ENCODE assay signal across 12 cellular contexts in genomic region chr16:23072769-23073549, GRCh38.
A peak's percentile ranks its signal among the peaks of the same experiment; 100 is the strongest.
DNase-seq lines count a peak whose midpoint lies in the region; ATAC-seq and TF ChIP-seq lines count a peak whose summit lies in the region.
"Had no signal": no experiment of that assay in that cellular context is flagged by ENCODE, and none has a peak within 500 bp of the region (broad histone marks: within the 10 kb centered on the region; RNA-seq: fewer than 3 reads in every experiment).

No MANE protein-coding gene starts in this region.

- H3K27me3 ChIP-seq in heart left ventricle (no peaks in the 10 kb centered on the region), PC-9 (ENCODE audit: insufficient read depth, low read depth) (no peaks in the 10 kb centered on the region), esophagus muscularis mucosa (no peaks in the 10 kb centered on the region)

- H3K9me3 ChIP-seq in heart left ventricle (no peaks in the 10 kb centered on the region), PC-9 (ENCODE audit: insufficient read depth, low read depth) (no peaks in the 10 kb centered on the region), esophagus muscularis mucosa (no peaks in the 10 kb centered on the region)

- H3K4me1 ChIP-seq in heart left ventricle (peaks cover 0 to 53% (median 34%) of the 10 kb centered on the region in 12 donors), PC-9 (replicated peaks; ENCODE audit: insufficient read depth) (no peaks in the 10 kb centered on the region), esophagus muscularis mucosa (peaks cover 24 to 42% (median 27%) of the 10 kb centered on the region in 4 donors)

- TF ChIP-seq POLR2A in heart left ventricle (IDR thresholded peaks at IDR 0.05) (no peak), esophagus muscularis mucosa (IDR thresholded peaks at IDR 0.05; ENCODE audit: low read depth) (no peak)

- H3K4me3 ChIP-seq in heart left ventricle (no peak overlapping the region), PC-9 (no peak overlapping the region), esophagus muscularis mucosa (no peak overlapping the region)

- no peaks in the 10 kb centered on the region for H3F3A ChIP-seq in PC-9 (ENCODE audit: insufficient read depth, low read depth)

- TF ChIP-seq CTCF in heart left ventricle (IDR thresholded peaks at IDR 0.05) = peak in 1 of 12 donors; percentile 14
- TF ChIP-seq CTCF in PC-9 (conservative IDR thresholded peaks at IDR 0.05) = peak; percentile 22; the same call in 1 of the 2 replicates
- peak in 1 of 3 experiments; percentile 2 for TF ChIP-seq CTCF in esophagus muscularis mucosa (IDR thresholded peaks at IDR 0.05)

- POLR2A ChIA-PET in PC-9 (lab: Charles Lee; ENCODE audit: unreplicated experiment) = no interaction called here

- H3K36me3 ChIP-seq in heart left ventricle = peaks cover 3 to 43% (median 34%) of the 10 kb centered on the region in 9 donors
- H3K36me3 ChIP-seq in PC-9 (ENCODE audit: low read depth) = peaks cover 5% of the 10 kb centered on the region; the same call in 1 of the 2 replicates
- peaks cover 21 to 66% (median 51%) of the 10 kb centered on the region in 4 donors for H3K36me3 ChIP-seq in esophagus muscularis mucosa

- H3K79me2 ChIP-seq in PC-9 (ENCODE audit: low read depth) = no peaks in the 10 kb centered on the region

- no peak overlapping the region for H3K4me2 ChIP-seq in PC-9

- CTCF ChIA-PET in PC-9 (lab: Charles Lee) = no interaction called here

- H2AFZ ChIP-seq in PC-9 = no peak overlapping the region

- intact Hi-C loops in heart left ventricle (cut with DNase I) = loop anchor here in 9 of 10 donors (2.0 to 10.0 kb wide), 5 partner anchors 18 to 362 kb away; partner anchors contain the start of gene USP31 (in 6 of the 9)
- intact Hi-C loops in cardiac septum (cut with DNase I) = loop anchor here (2.0 to 5.0 kb wide), 3 partner anchors 44 to 76 kb away; partner anchors contain the start of gene USP31
- intact Hi-C loops in PC-9 (cut with micrococcal nuclease; ENCODE audit: unreplicated experiment) = no loop called here
- intact Hi-C loops in esophagus muscularis mucosa (cut with DNase I) = no loop called here

- TF ChIP-seq EP300 in esophagus muscularis mucosa (IDR thresholded peaks at IDR 0.05) = no peak

- no peaks in the 10 kb centered on the region for H3K9me2 ChIP-seq in PC-9 (ENCODE audit: insufficient read depth)

- 83 to 90% (median 89%) methylated on average over 9 of the region's 9 CpGs for WGBS in heart left ventricle, 4 donors
- 82% methylated on average over 9 of the region's 9 CpGs for WGBS in esophagus muscularis mucosa

- ATAC-seq in heart left ventricle (no peak), HG02884 (IDR thresholded peaks at IDR 0.05; ENCODE audit: unreplicated experiment) (no peak)
- ATAC-seq: natural killer cell had no signal

- H3K27ac ChIP-seq in heart left ventricle (peak overlapping the region in 11 of 12 donors; percentile 73 to 92 (median 84)), PC-9 (no peak overlapping the region), esophagus muscularis mucosa (replicated peaks in 1 of 4) (peak overlapping the region; percentile 42 to 80 (median 74))

- DNase-seq in heart left ventricle = no peak
- no peak for DNase-seq in cardiac septum (ENCODE audit: low spot score)
- DNase-seq in PC-9 = no peak
- DNase-seq in esophagus muscularis mucosa (ENCODE audit: extremely low spot score) = peak; percentile 75
- DNase-seq in smooth muscle cell of the brain vasculature (ENCODE audit: low read depth, low spot score) = peak; percentile 54
- no peak for DNase-seq in iPS-NIHi11 (ENCODE audit: low spot score)
- no peak for DNase-seq in hypothalamus (lab: John Stamatoyannopoulos, UW)
- DNase-seq: activated naive CD4-positive, alpha-beta T cell; cerebellar nuclear complex; left colon; natural killer cell had no signal

- no TSS peak for BruUV-seq in PC-9 (replicated peaks; lab: Mats Ljungman, UMichigan)

- no peaks in the 10 kb centered on the region for H4K20me1 ChIP-seq in PC-9 (ENCODE audit: insufficient read depth)

Comparison
In these comparisons a context has a peak if more than half of its experiments do, and no peak if none do; other contexts are left out.
1. DNase-seq: peak in esophagus muscularis mucosa (single experiment) and smooth muscle cell of the brain vasculature (single experiment); none in heart left ventricle (0 of 5), cardiac septum (single experiment), PC-9 (0 of 2), iPS-NIHi11 (single experiment) and hypothalamus (0 of 51).
2. intact Hi-C loops: an anchor here in heart left ventricle (2.0 to 10.0 kb wide) and cardiac septum (2.0 to 5.0 kb wide); none called in PC-9 and esophagus muscularis mucosa.